ENCODE assay signal across 10 cellular contexts in genomic region chr12:32947203-32947795, GRCh38. TPM values are rescaled to one million over a fixed set of nuclear protein-coding genes. Genes with fewer than 3 reads are reported as not detected.
DNase-seq lines count a peak whose midpoint lies in the region; ATAC-seq and TF ChIP-seq lines count a peak whose summit lies in the region.
"Had no signal": no experiment of that assay in that cellular context is flagged by ENCODE, and none has a peak within 500 bp of the region (broad histone marks: within the 10 kb centered on the region; RNA-seq: fewer than 3 reads in every experiment).

No MANE protein-coding gene starts in this region.

- H3K27me3 ChIP-seq in left lung (no peaks in the 10 kb centered on the region), right cardiac atrium (ENCODE audit: control insufficient read depth, insufficient read depth) (no peaks in the 10 kb centered on the region)

- TF ChIP-seq CTCF in left lung (IDR thresholded peaks at IDR 0.05) (no peak), nephron progenitor cell (IDR thresholded peaks at IDR 0.05) (no peak)

- H3K9me3 ChIP-seq in left lung, result no peaks in the 10 kb centered on the region
- no peaks in the 10 kb centered on the region for H3K9me3 ChIP-seq in right cardiac atrium (ENCODE audit: control insufficient read depth, low read length)

- no peak overlapping the region for H3K4me3 Mint-ChIP-seq in nephron progenitor cell
- H3K4me3 Mint-ChIP-seq: activated CD4-positive, alpha-beta memory T cell treated with anti-CD3 and anti-CD28 coated beads, Interleukin-2, amount 10 ng/mL, durations not matched to agents 7 days and 5 days had no signal

- peaks cover 8% of the 10 kb centered on the region for H3K4me1 Mint-ChIP-seq in nephron progenitor cell
- H3K4me1 Mint-ChIP-seq: activated CD4-positive, alpha-beta memory T cell treated with anti-CD3 and anti-CD28 coated beads, Interleukin-2, amount 10 ng/mL, durations not matched to agents 7 days and 5 days had no signal

- H3K27me3 Mint-ChIP-seq in nephron progenitor cell (ENCODE audit: low read depth, poor library complexity), result no peaks in the 10 kb centered on the region
- H3K27me3 Mint-ChIP-seq: activated CD4-positive, alpha-beta memory T cell treated with anti-CD3 and anti-CD28 coated beads, Interleukin-2, amount 10 ng/mL, durations not matched to agents 7 days and 5 days had no signal

- intact Hi-C loops in left lung (cut with DNase I) (no loop called here), right cardiac atrium (cut with DNase I) (no loop called here)

- H3K27ac ChIP-seq in left lung, result no peak overlapping the region
- no peak overlapping the region for H3K27ac ChIP-seq in right cardiac atrium (ENCODE audit: low read length)

- H3K27ac Mint-ChIP-seq in nephron progenitor cell, result no peak overlapping the region
- H3K27ac Mint-ChIP-seq: activated CD4-positive, alpha-beta memory T cell treated with anti-CD3 and anti-CD28 coated beads, Interleukin-2, amount 10 ng/mL, durations not matched to agents 7 days and 5 days had no signal

- no peaks in the 10 kb centered on the region for H3K9me3 Mint-ChIP-seq in nephron progenitor cell
- H3K9me3 Mint-ChIP-seq: activated CD4-positive, alpha-beta memory T cell treated with anti-CD3 and anti-CD28 coated beads, Interleukin-2, amount 10 ng/mL, durations not matched to agents 7 days and 5 days had no signal

- H3K4me3 ChIP-seq in left lung (no peak overlapping the region), right cardiac atrium (ENCODE audit: low read length) (no peak overlapping the region)

- H3K36me3 ChIP-seq in left lung, result no peaks in the 10 kb centered on the region

- WGBS in right cardiac atrium, result 82% methylated on average over 3 of the region's 3 CpGs

- H3K4me1 ChIP-seq in left lung, result no peaks in the 10 kb centered on the region
- no peaks in the 10 kb centered on the region for H3K4me1 ChIP-seq in right cardiac atrium (ENCODE audit: control insufficient read depth, insufficient read depth, low read length)

- DNase-seq in DMS153 (lab: John Stamatoyannopoulos, UW), result peak; percentile 63
- DNase-seq in NCI-H1105 treated with DMSO at 0.1 percent for 48 hours (lab: John Stamatoyannopoulos, UW), result peak; percentile 78
- DNase-seq in SW480 (ENCODE audit: low spot score), result peak; percentile 73
- no peak for DNase-seq in left lung
- no peak for DNase-seq in right cardiac atrium
- no peak for DNase-seq in nephron progenitor cell
- DNase-seq: activated CD4-positive, alpha-beta memory T cell treated with anti-CD3 and anti-CD28 coated beads, Interleukin-2, amount 10 ng/mL, durations not matched to agents 7 days and 5 days; stimulated activated CD4-positive, alpha-beta T cell treated with anti-CD3 and anti-CD28 coated beads, Interleukin-12 subunit alpha, Interleukin-12 subunit beta, amount 100 ng/mL, for 4 hours had no signal

- ATAC-seq in left lung, result peak; percentile 46
- ATAC-seq in HG02610 (IDR thresholded peaks at IDR 0.05; ENCODE audit: unreplicated experiment), result no peak
- ATAC-seq in right cardiac atrium, result no peak
- no peak for ATAC-seq in HG03342 (IDR thresholded peaks at IDR 0.05; ENCODE audit: unreplicated experiment)

- H3K36me3 Mint-ChIP-seq in nephron progenitor cell (ENCODE audit: low read depth), result no peaks in the 10 kb centered on the region

RNA-seq across cellular contexts. Expression of gene PKP2, which starts 50.7 kb away (rescaled TPM):
- total RNA-seq in left lung (1 to 10 TPM; 1.5 to 2.2 TPM), right cardiac atrium (100 to 1,000 TPM; 147 to 374 (median 229) TPM)
- 84.6 TPM for polyA plus RNA-seq in right cardiac atrium
- total RNA-seq: activated CD4-positive, alpha-beta memory T cell treated with anti-CD3 and anti-CD28 coated beads, Interleukin-2, amount 10 ng/mL, durations not matched to agents 7 days and 5 days had no signal

Comparison
In these comparisons a context has a peak if more than half of its experiments do, and no peak if none do; other contexts are left out.
1. DNase-seq: peak in DMS153 (single experiment), NCI-H1105 treated with DMSO at 0.1 percent for 48 hours (single experiment) and SW480 (single experiment); none in left lung (0 of 2), right cardiac atrium (0 of 3) and nephron progenitor cell (single experiment).
2. RNA of gene PKP2, which starts 50.7 kb away (total RNA-seq): 147 to 374 TPM in right cardiac atrium; 1.5 to 2.2 TPM in left lung; every median in the first group is over 10 times any median in the second.